ENCODE assay signal across 29 cellular contexts in the genomic region with DNA sequence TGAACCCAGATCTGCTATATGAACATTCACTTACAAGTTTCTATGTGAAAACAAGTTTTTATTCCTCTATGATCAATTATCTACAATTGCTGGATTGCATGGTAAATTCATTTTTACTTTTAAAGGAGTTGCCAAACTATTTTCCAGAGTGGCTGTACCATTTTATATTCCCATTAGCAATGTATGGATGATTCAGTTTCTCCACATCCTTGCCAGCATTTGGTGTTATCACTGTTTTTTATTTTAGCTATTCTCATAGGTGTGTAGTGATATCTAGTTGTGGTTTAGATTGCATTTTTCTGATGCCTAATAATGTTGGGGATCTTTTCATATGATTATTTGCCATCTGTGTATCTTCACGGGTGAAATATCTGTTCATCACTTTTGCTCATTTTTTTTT.
"Had no signal": no experiment of that assay in that cellular context is flagged by ENCODE, and none has a peak within 500 bp of the region (broad histone marks: within the 10 kb centered on the region; RNA-seq: fewer than 3 reads in every experiment).

No MANE protein-coding gene starts in this region.

- H3K9me3 Mint-ChIP-seq: nephron; stimulated activated naive B cell treated with anti-CD40 and anti-IgM and Interleukin-4, amounts not matched to agents 10 μg/mL and 1 μg/mL and 100 μg/mL, for 72 hours had no signal

- H3K36me3 Mint-ChIP-seq: naive B cell; stimulated activated naive B cell treated with anti-CD40 and anti-IgM and Interleukin-4, amounts not matched to agents 10 μg/mL and 1 μg/mL and 100 μg/mL, for 72 hours had no signal

- H3K27ac Mint-ChIP-seq: mesothelial cell of epicardium; naive B cell; nephron; stimulated activated naive B cell treated with anti-CD40 and anti-IgM and Interleukin-4, amounts not matched to agents 10 μg/mL and 1 μg/mL and 100 μg/mL, for 72 hours had no signal

- H3K27me3 ChIP-seq: left lung, pancreas, stomach, testis, thyroid gland, transverse colon, upper lobe of left lung, vagina had no signal

- H3K4me1 ChIP-seq: left lung, pancreas, prostate gland, stomach, testis, thyroid gland, transverse colon, upper lobe of left lung, vagina had no signal

- ATAC-seq: left colon; left lung; pancreas; right cardiac atrium; sciatic nerve; stimulated activated naive B cell treated with anti-CD40 and anti-IgM and Interleukin-4, amounts not matched to agents 10 μg/mL and 1 μg/mL and 100 μg/mL, for 72 hours had no signal

- H3K4me3 Mint-ChIP-seq: mesothelial cell of epicardium; naive B cell; nephron; neural crest cell; stimulated activated naive B cell treated with anti-CD40 and anti-IgM and Interleukin-4, amounts not matched to agents 10 μg/mL and 1 μg/mL and 100 μg/mL, for 72 hours had no signal

- H3K4me3 ChIP-seq: left lung, lung, pancreas, prostate gland, skin epidermis, stomach, testis, thyroid gland, transverse colon, upper lobe of left lung, vagina had no signal

- H3K9me3 ChIP-seq: left lung, pancreas, prostate gland, stomach, testis, thyroid gland, transverse colon, upper lobe of left lung, vagina had no signal

- H3K27ac ChIP-seq: left lung, pancreas, prostate gland, skin epidermis, stomach, testis, thyroid gland, transverse colon, upper lobe of left lung, vagina had no signal

- DNase-seq: hippocampal formation; kidney; left colon; left lung; mesendoderm; naive B cell; nucleus accumbens; retina; right cardiac atrium; stimulated activated CD4-positive, alpha-beta T cell treated with anti-CD3 and anti-CD28 coated beads, Interleukin-12 subunit alpha, Interleukin-12 subunit beta, amount 100 ng/mL, for 4 hours; stimulated activated CD4-positive, alpha-beta T cell treated with anti-CD3 and anti-CD28 coated beads, Interleukin-15, amount 100 ng/mL, for 24 hours; stimulated activated CD4-positive, alpha-beta T cell treated with anti-CD3 and anti-CD28 coated beads, Interleukin-2, amount 100 ng/mL, for 24 hours; stimulated activated CD4-positive, alpha-beta T cell treated with anti-CD3 and anti-CD28 coated beads, Interleukin-4, amount 100 ng/mL, for 1 hour; stimulated activated naive B cell treated with anti-CD40 and anti-IgM and Interleukin-4, amounts not matched to agents 10 μg/mL and 1 μg/mL and 100 μg/mL, for 72 hours; stimulated activated naive CD8-positive, alpha-beta T cell treated with anti-CD3 and anti-CD28 coated beads, Interleukin-15, Interleukin-2, amounts not matched to agents 100 U/mL and 50 U/mL, for 24 hours; stomach; testis; thyroid gland; transverse colon; upper lobe of left lung had no signal

- H3K36me3 ChIP-seq: left lung, pancreas, prostate gland, stomach, thyroid gland, transverse colon, upper lobe of left lung, vagina had no signal

- H3K4me1 Mint-ChIP-seq: naive B cell; nephron; stimulated activated naive B cell treated with anti-CD40 and anti-IgM and Interleukin-4, amounts not matched to agents 10 μg/mL and 1 μg/mL and 100 μg/mL, for 72 hours had no signal
